ENCODE assay signal across 8 cellular contexts in the genomic region with DNA sequence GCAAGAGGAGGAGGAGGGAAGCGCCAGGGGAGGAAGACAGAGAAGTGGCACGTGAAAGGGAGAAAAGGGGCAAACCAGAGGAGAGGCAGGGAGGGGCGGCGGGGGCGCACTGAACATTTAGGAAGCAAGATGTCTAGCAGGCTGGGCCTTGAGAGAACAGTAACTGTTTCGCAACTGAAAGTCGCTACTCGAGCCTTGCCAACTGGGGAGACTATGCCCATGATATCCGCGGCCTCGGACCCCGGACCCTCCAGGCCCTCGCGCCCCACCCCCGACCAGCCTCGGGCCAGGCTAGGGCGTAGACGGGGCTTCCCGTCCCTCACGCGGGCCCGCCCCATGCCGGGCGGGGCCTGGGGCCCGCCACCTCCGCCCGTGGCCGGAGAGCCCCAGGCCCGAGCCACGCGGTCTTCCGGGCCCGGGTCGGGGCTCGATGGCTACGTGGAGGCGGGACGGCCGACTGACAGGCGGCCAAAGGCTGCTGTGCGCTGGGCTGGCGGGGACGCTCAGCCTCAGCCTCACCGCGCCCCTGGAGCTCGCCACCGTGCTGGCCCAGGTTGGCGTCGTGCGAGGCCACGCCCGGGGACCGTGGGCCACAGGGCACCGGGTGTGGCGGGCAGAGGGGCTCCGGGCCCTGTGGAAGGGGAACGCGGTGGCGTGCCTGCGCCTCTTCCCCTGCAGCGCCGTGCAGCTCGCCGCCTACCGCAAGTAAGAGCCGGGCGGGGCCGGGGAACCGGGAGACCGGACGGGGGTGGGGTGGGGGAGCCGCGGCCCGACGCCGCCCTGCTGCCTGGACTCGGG. TPM values are rescaled to one million over a fixed set of nuclear protein-coding genes. Genes with fewer than 3 reads are reported as not detected.
A peak's percentile ranks its signal among the peaks of the same experiment; 100 is the strongest.
DNase-seq lines count a peak whose midpoint lies in the region; FAIRE-seq and TF ChIP-seq lines count a peak whose summit lies in the region.

A gene (plus strand): TSS at position 363 of the 798 bp plus-strand sequence. CDS start 68 bp downstream, at position 431.

- no peak for TF ChIP-seq CTCF in tibial artery (IDR thresholded peaks at IDR 0.05)

- H3K9me3 ChIP-seq in tibial artery, result no peaks in the 10 kb centered on the region

- no peaks in the 10 kb centered on the region for H3K36me3 ChIP-seq in tibial artery

- peaks cover 0 to 8% (median 0%) of the 10 kb centered on the region in 4 donors for H3K4me1 ChIP-seq in tibial artery

- TF ChIP-seq POLR2A in GM12891 (IDR thresholded peaks at IDR 0.05; ENCODE audit: low read depth, low read length) (no peak; the same call in 1 of the 2 replicates), erythroblast (IDR thresholded peaks at IDR 0.05; ENCODE audit: low read length) (peak; percentile 28)

- H3K27me3 ChIP-seq in tibial artery, result no peaks in the 10 kb centered on the region

- peak; percentile 65 for DNase-seq in GM12891 (ENCODE audit: insufficient read length, low spot score)
- DNase-seq in H4 (ENCODE audit: low spot score), result no peak
- peak; percentile 19 for DNase-seq in LHCN-M2 (ENCODE audit: low read depth)
- peak; percentile 67 for DNase-seq in activated CD8-positive, alpha-beta memory T cell treated with anti-CD3 and anti-CD28 coated beads, Interleukin-2, amount 50 U/mL, for 48 hours
- peak; percentile 32 to 45 for DNase-seq in erythroblast (lab: John Stamatoyannopoulos, UW)
- DNase-seq in myocyte (ENCODE audit: low read depth), result peak; percentile 46
- peak; percentile 22 to 65 for DNase-seq in tibial artery
- no peak for DNase-seq in NCI-H1694 (lab: John Stamatoyannopoulos, UW)

- intact Hi-C loops in tibial artery (cut with DNase I; ENCODE audit: low total_unique reads), result no loop called here

- peak within 1 kb of the TSS; percentile 74 to 85 for H3K4me3 ChIP-seq in tibial artery

- H3K27ac ChIP-seq in tibial artery, result peak within 1 kb of the TSS; percentile 84 to 88

- peak; percentile 91 for FAIRE-seq in GM12891 (lab: Jason Lieb, UNC)

TF ChIP-seq in GM12891, 5 proteins besides CTCF, POLR2A, EP300 and RAD21:
- no peak for TF ChIP-seq POU2F2 (IDR thresholded peaks at IDR 0.05; ENCODE audit: low read depth, low read length)
- TF ChIP-seq SPI1 (IDR thresholded peaks at IDR 0.05; ENCODE audit: low read depth, low read length), result no peak
- no peak for TF ChIP-seq TAF1 (IDR thresholded peaks at IDR 0.05; ENCODE audit: low read depth, low read length)
- TF ChIP-seq PAX5 (IDR thresholded peaks at IDR 0.05; ENCODE audit: insufficient read depth, low read length, severe bottlenecking), result no peak
- TF ChIP-seq POLR2AphosphoS5 (IDR thresholded peaks at IDR 0.05; ENCODE audit: low read depth, low read length), result no peak
TF ChIP-seq in GM12891: peak in this region for 0.

RNA-seq across cellular contexts. Expression of the gene that starts here (rescaled TPM):
- polyA plus RNA-seq in GM12891 (2012; ENCODE audit: low read depth, missing spikeins), result 6.0 TPM
- total RNA-seq in H4 (2014; rRNA removed; shearing (Covaris generic)), result 21.5 and 22.0 TPM in 2 replicates
- total RNA-seq in LHCN-M2 (2014; rRNA removed) (17.0 and 17.8 TPM in 2 replicates), myocyte (7.9 and 9.8 TPM in 2 replicates)
- polyA plus RNA-seq in LHCN-M2 (2012), result 7.5 TPM
- polyA plus RNA-seq in myocyte (2012), result 4.5 TPM

Comparison
In these comparisons a context has a peak if more than half of its experiments do, and no peak if none do; other contexts are left out.
1. DNase-seq: peak in GM12891 (single experiment), LHCN-M2 (single experiment), activated CD8-positive, alpha-beta memory T cell treated with anti-CD3 and anti-CD28 coated beads, Interleukin-2, amount 50 U/mL, for 48 hours (single experiment), erythroblast (2 of 2), myocyte (single experiment) and tibial artery (2 of 2); none in H4 (single experiment) and NCI-H1694 (single experiment).